24 cellular contexts compared by ENCODE assay signal in genomic region chr2:157922341-157922740, GRCh38.
"Had no signal": no experiment of that assay in that cellular context is flagged by ENCODE, and none has a peak within 500 bp of the region (broad histone marks: within the 10 kb centered on the region; RNA-seq: fewer than 3 reads in every experiment).

No MANE protein-coding gene starts in this region.

- ATAC-seq: mucosa of descending colon; naive thymus-derived CD4-positive, alpha-beta T cell; natural killer cell treated with Interleukin-12 subunit alpha and Interleukin-12 subunit beta and Interleukin-15 and Interleukin-18, amount 100 ng/mL, for 72 hours; right lobe of liver; stimulated activated naive B cell treated with anti-CD40 and anti-IgM and Interleukin-4, amounts not matched to agents 10 μg/mL and 1 μg/mL and 100 μg/mL, for 72 hours; stimulated activated naive CD8-positive, alpha-beta T cell treated with anti-CD3 and anti-CD28 coated beads, Interleukin-15, Interleukin-2, amounts not matched to agents 100 U/mL and 50 U/mL, for 24 hours had no signal

- H3K79me2 ChIP-seq: hepatocyte had no signal

- H3K27ac ChIP-seq: hepatocyte, left ventricle myocardium inferior, ovary, right atrium auricular region, right lobe of liver, stomach, testis, thyroid gland, transverse colon, upper lobe of left lung, vagina had no signal

- DNase-seq: islet precursor cell; left ventricle myocardium inferior; midbrain; mucosa of descending colon; naive thymus-derived CD4-positive, alpha-beta T cell; ovary; right lobe of liver; stimulated activated CD4-positive, alpha-beta T cell treated with anti-CD3 and anti-CD28 coated beads, Interleukin-12 subunit alpha, Interleukin-12 subunit beta, amount 100 ng/mL, for 4 hours; stimulated activated CD4-positive, alpha-beta T cell treated with anti-CD3 and anti-CD28 coated beads, Interleukin-15, amount 100 ng/mL, for 24 hours; stimulated activated CD4-positive, alpha-beta T cell treated with anti-CD3 and anti-CD28 coated beads, Interleukin-4, amount 100 ng/mL, for 4 hours; stimulated activated CD8-positive, alpha-beta memory T cell treated with anti-CD3 and anti-CD28 coated beads, Interleukin-4, amount 100 ng/mL, for 48 hours; stimulated activated naive B cell treated with anti-CD40 and anti-IgM and Interleukin-4, amounts not matched to agents 10 μg/mL and 1 μg/mL and 100 μg/mL, for 72 hours; stimulated activated naive CD8-positive, alpha-beta T cell treated with anti-CD3 and anti-CD28 coated beads, Interleukin-15, Interleukin-2, amounts not matched to agents 100 U/mL and 50 U/mL, for 24 hours; stomach; testis; thyroid gland; transverse colon; upper lobe of left lung had no signal

- H3K27me3 ChIP-seq: hepatocyte, ovary, right atrium auricular region, right lobe of liver, stomach, testis, thyroid gland, transverse colon, upper lobe of left lung, vagina had no signal

- H3K4me1 ChIP-seq: left ventricle myocardium inferior, right atrium auricular region, right lobe of liver, stomach, testis, thyroid gland, transverse colon, upper lobe of left lung, vagina had no signal

- H3K4me3 ChIP-seq: hepatocyte, left ventricle myocardium inferior, lung, mucosa of descending colon, ovary, right atrium auricular region, right lobe of liver, smooth muscle cell, stomach, testis, thyroid gland, transverse colon, upper lobe of left lung, vagina had no signal

- H3K9me3 ChIP-seq: mucosa of descending colon, ovary, right atrium auricular region, right lobe of liver, stomach, testis, thyroid gland, transverse colon, upper lobe of left lung, vagina had no signal

- H3K36me3 ChIP-seq: left ventricle myocardium inferior, ovary, right atrium auricular region, right lobe of liver, stomach, thyroid gland, transverse colon, upper lobe of left lung, vagina had no signal

- H3K4me2 ChIP-seq: hepatocyte, smooth muscle cell had no signal
